ENCODE assay signal across 2 cellular contexts in the genomic region with DNA sequence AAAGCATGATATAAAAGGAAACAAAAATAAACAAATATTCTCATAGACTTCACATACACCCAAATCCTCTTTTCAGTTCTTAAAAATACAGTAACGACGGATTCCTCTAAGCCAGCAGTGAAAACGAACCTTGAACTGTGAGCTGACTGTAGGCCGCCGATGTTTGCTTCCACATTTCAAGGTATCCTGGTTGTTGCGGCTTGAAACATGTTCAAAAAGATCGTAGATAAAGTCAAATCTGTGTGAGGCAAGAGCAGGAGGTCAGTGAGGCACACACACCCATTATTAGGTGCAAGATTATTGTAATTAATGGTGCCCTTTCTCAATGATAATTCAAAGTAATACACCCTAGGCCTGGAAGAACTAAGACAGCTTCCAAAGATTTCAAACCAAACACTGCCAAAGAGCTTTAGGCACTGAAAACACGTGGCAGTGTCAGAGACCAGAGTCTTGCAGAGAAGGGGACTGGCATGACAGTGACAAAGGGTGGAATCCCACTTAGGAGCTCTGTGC.
TF ChIP-seq lines count a peak whose summit lies in the region.

No MANE protein-coding gene starts in this region.

TF ChIP-seq in GM23338, 12 proteins besides CTCF, POLR2A, EP300 and RAD21 (continued from another document):
- no peak for TF ChIP-seq POLR2AphosphoS5 (IDR thresholded peaks at IDR 0.05; ENCODE audit: low read depth)

TF ChIP-seq in HepG2, 621 proteins besides CTCF, POLR2A, EP300 and RAD21 (continued from another document and continues in another):
- no peak; the same call in 1 of the 2 replicates for TF ChIP-seq RXRA (CRISPR knock-in tag; IDR thresholded peaks at IDR 0.05)
- no peak for TF ChIP-seq NR1H2 (CRISPR knock-in tag; IDR thresholded peaks at IDR 0.05; ENCODE audit: borderline replicate concordance, low read depth)
- TF ChIP-seq TOE1 (CRISPR knock-in tag; IDR thresholded peaks at IDR 0.05): no peak
- TF ChIP-seq, protein P1, sequence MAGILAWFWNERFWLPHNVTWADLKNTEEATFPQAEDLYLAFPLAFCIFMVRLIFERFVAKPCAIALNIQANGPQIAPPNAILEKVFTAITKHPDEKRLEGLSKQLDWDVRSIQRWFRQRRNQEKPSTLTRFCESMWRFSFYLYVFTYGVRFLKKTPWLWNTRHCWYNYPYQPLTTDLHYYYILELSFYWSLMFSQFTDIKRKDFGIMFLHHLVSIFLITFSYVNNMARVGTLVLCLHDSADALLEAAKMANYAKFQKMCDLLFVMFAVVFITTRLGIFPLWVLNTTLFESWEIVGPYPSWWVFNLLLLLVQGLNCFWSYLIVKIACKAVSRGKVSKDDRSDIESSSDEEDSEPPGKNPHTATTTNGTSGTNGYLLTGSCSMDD (CRISPR knock-in tag; IDR thresholded peaks at IDR 0.05): no peak
- TF ChIP-seq CCAR2 (optimal IDR thresholded peaks at IDR 0.05; ENCODE audit: low read depth, low read length): no peak
- no peak for TF ChIP-seq ZNF282 (IDR thresholded peaks at IDR 0.05; ENCODE audit: partially characterized antibody)
- peak; percentile 73 for TF ChIP-seq BCL6 (CRISPR knock-in tag; IDR thresholded peaks at IDR 0.05)
- TF ChIP-seq CREBL2 (CRISPR knock-in tag; IDR thresholded peaks at IDR 0.05; ENCODE audit: borderline replicate concordance): no peak
- no peak for TF ChIP-seq PRPF4 (IDR thresholded peaks at IDR 0.05; ENCODE audit: low read depth, low read length, poor library complexity, severe bottlenecking)
- no peak for TF ChIP-seq GTF3A (CRISPR knock-in tag; conservative IDR thresholded peaks at IDR 0.05)
- TF ChIP-seq ZMYM3 (CRISPR knock-in tag; IDR thresholded peaks at IDR 0.05): no peak; the same call in 1 of the 2 replicates
- TF ChIP-seq DNMT3B (CRISPR knock-in tag; conservative IDR thresholded peaks at IDR 0.05): no peak
- TF ChIP-seq NFE2L2 (IDR thresholded peaks at IDR 0.05; ENCODE audit: low read length): no peak
- no peak for TF ChIP-seq ZBTB34 (CRISPR knock-in tag; IDR thresholded peaks at IDR 0.05)
- TF ChIP-seq ZNF496 (CRISPR knock-in tag; IDR thresholded peaks at IDR 0.05; ENCODE audit: insufficient replicate concordance): no peak
- no peak for TF ChIP-seq KDM5B (CRISPR knock-in tag; IDR thresholded peaks at IDR 0.05; ENCODE audit: borderline replicate concordance)
- TF ChIP-seq, protein P2, sequence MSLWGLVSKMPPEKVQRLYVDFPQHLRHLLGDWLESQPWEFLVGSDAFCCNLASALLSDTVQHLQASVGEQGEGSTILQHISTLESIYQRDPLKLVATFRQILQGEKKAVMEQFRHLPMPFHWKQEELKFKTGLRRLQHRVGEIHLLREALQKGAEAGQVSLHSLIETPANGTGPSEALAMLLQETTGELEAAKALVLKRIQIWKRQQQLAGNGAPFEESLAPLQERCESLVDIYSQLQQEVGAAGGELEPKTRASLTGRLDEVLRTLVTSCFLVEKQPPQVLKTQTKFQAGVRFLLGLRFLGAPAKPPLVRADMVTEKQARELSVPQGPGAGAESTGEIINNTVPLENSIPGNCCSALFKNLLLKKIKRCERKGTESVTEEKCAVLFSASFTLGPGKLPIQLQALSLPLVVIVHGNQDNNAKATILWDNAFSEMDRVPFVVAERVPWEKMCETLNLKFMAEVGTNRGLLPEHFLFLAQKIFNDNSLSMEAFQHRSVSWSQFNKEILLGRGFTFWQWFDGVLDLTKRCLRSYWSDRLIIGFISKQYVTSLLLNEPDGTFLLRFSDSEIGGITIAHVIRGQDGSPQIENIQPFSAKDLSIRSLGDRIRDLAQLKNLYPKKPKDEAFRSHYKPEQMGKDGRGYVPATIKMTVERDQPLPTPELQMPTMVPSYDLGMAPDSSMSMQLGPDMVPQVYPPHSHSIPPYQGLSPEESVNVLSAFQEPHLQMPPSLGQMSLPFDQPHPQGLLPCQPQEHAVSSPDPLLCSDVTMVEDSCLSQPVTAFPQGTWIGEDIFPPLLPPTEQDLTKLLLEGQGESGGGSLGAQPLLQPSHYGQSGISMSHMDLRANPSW (CRISPR knock-in tag; IDR thresholded peaks at IDR 0.05; ENCODE audit: borderline replicate concordance): no peak
- no peak for TF ChIP-seq ZXDC (CRISPR knock-in tag; IDR thresholded peaks at IDR 0.05)
- TF ChIP-seq, protein P3, sequence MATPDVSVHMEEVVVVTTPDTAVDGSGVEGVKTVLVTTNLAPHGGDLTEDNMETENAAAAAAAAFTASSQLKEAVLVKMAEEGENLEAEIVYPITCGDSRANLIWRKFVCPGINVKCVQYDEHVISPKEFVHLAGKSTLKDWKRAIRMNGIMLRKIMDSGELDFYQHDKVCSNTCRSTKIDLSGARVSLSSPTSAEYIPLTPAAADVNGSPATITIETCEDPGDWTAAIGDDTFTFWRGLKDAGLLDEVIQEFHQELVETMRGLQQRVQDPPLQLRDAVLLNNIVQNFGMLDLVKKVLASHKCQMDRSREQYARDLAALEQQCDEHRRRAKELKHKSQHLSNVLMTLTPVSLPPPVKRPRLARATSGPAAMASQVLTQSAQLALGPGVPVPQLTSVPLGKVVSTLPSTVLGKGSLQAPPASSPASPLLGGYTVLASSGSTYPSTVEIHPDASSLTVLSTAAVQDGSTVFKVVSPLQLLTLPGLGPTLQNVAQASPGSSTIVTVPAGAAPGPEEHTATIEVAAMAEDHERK (CRISPR knock-in tag; IDR thresholded peaks at IDR 0.05; ENCODE audit: low read depth): no peak
- no peak for TF ChIP-seq ZHX2 (IDR thresholded peaks at IDR 0.05; ENCODE audit: low read depth)
- no peak for TF ChIP-seq ZHX2 (CRISPR knock-in tag; IDR thresholded peaks at IDR 0.05; ENCODE audit: borderline replicate concordance)
- TF ChIP-seq ZNF234 (CRISPR knock-in tag; conservative IDR thresholded peaks at IDR 0.05): no peak
- no peak for TF ChIP-seq SALL2 (CRISPR knock-in tag; IDR thresholded peaks at IDR 0.05)
- peak; percentile 71 for TF ChIP-seq SALL1 (CRISPR knock-in tag; IDR thresholded peaks at IDR 0.05)
- no peak for TF ChIP-seq ZNF891 (CRISPR knock-in tag; IDR thresholded peaks at IDR 0.05)
- TF ChIP-seq, protein P4, sequence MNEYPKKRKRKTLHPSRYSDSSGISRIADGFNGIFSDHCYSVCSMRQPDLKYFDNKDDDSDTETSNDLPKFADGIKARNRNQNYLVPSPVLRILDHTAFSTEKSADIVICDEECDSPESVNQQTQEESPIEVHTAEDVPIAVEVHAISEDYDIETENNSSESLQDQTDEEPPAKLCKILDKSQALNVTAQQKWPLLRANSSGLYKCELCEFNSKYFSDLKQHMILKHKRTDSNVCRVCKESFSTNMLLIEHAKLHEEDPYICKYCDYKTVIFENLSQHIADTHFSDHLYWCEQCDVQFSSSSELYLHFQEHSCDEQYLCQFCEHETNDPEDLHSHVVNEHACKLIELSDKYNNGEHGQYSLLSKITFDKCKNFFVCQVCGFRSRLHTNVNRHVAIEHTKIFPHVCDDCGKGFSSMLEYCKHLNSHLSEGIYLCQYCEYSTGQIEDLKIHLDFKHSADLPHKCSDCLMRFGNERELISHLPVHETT (CRISPR knock-in tag; conservative IDR thresholded peaks at IDR 0.05): no peak
- TF ChIP-seq ATF4 (CRISPR knock-in tag; IDR thresholded peaks at IDR 0.05): 0 out of 4 replicates have a peak, but pooled peaks of 1 of the 2 experiments have one; percentile 44
- no peak for TF ChIP-seq CENPBD1 (CRISPR knock-in tag; IDR thresholded peaks at IDR 0.05; ENCODE audit: borderline replicate concordance, low read depth)
- TF ChIP-seq TBX2 (CRISPR knock-in tag; IDR thresholded peaks at IDR 0.05; ENCODE audit: borderline replicate concordance): peak; percentile 88
- TF ChIP-seq, protein P5, sequence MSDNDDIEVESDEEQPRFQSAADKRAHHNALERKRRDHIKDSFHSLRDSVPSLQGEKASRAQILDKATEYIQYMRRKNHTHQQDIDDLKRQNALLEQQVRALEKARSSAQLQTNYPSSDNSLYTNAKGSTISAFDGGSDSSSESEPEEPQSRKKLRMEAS (IDR thresholded peaks at IDR 0.05): peak; percentile 81
- TF ChIP-seq ZFP36L2 (CRISPR knock-in tag; IDR thresholded peaks at IDR 0.05): no peak
- no peak for TF ChIP-seq NONO (IDR thresholded peaks at IDR 0.05)
- no peak for TF ChIP-seq NONO (CRISPR knock-in tag; conservative IDR thresholded peaks at IDR 0.05)
- TF ChIP-seq MXD4 (CRISPR knock-in tag; IDR thresholded peaks at IDR 0.05): no peak
- TF ChIP-seq FUBP1 (CRISPR knock-in tag; IDR thresholded peaks at IDR 0.05; ENCODE audit: borderline replicate concordance): no peak
